Comparison of ENCODE assay signal across 35 cellular contexts in genomic region chr2:21346984-21347383, GRCh38.
DNase-seq lines count a peak whose midpoint lies in the region; ATAC-seq, FAIRE-seq and TF ChIP-seq lines count a peak whose summit lies in the region.
"Had no signal": no experiment of that assay in that cellular context is flagged by ENCODE, and none has a peak within 500 bp of the region (broad histone marks: within the 10 kb centered on the region; RNA-seq: fewer than 3 reads in every experiment).

No MANE protein-coding gene starts in this region.

- no peak overlapping the region for H3K18ac ChIP-seq in IMR-90 (ENCODE audit: low read depth, low read length)

- no peak overlapping the region for H2BK15ac ChIP-seq in IMR-90 (ENCODE audit: low read depth, low read length)

- CTCF ChIA-PET in HepG2 (lab: Yijun Ruan, JAX; ENCODE audit: low intra/inter-chr PET ratio, low total read pairs): no interaction called here
- CTCF ChIA-PET in IMR-90 (lab: Yijun Ruan, JAX): no interaction called here
- CTCF ChIA-PET in K562 (lab: Yijun Ruan, JAX; ENCODE audit: low intra/inter-chr PET ratio): no interaction called here

- H3K27me3 ChIP-seq in HepG2 (ENCODE audit: control insufficient read depth in 1 of 2, insufficient read depth in 2 of 2, low read length in 2 of 2) (peaks cover 0 to 6% of the 10 kb centered on the region in 2 experiments; a peak in 1 of 5 replicates), right lobe of liver (no peaks in the 10 kb centered on the region), IMR-90 (ENCODE audit: control insufficient read depth, insufficient read depth, low read length) (no peaks in the 10 kb centered on the region), K562 (ENCODE audit: control insufficient read depth in 2 of 2, insufficient read depth in 2 of 2, low read length in 2 of 2) (no peaks in the 10 kb centered on the region)
- H3K27me3 ChIP-seq: BE2C; BLaER1; BLaER1 treated with 17β-estradiol and CSF1 and Interleukin-3, amounts not matched to agents 10 nM and 100 nM had no signal

- H3K4me3 Mint-ChIP-seq in activated T-helper 1 cell treated with anti-CD3 and anti-CD28 coated beads, Interleukin-12 subunit alpha, Interleukin-12 subunit beta, Interleukin-2, Interleukin-4 antibody, amounts not matched to agents 30 ng/mL and 10 ng/mL and 1 ng/mL, durations not matched to agents 14 hours and 24 hours and 36 hours: no peak overlapping the region
- H3K4me3 Mint-ChIP-seq: B cell; CD14-positive monocyte; CD4-positive, alpha-beta memory T cell; CD4-positive, alpha-beta T cell; CD4-positive, CD25-positive, alpha-beta regulatory T cell; CD8-positive, alpha-beta memory T cell; CD8-positive, alpha-beta T cell had no signal

- TF ChIP-seq CTCF in HepG2 (CRISPR knock-in tag; IDR thresholded peaks at IDR 0.05): no peak
- TF ChIP-seq CTCF in right lobe of liver (IDR thresholded peaks at IDR 0.05): no peak
- TF ChIP-seq CTCF in IMR-90 (conservative IDR thresholded peaks at IDR 0.05; ENCODE audit: low read depth, low read length): no peak
- no peak for TF ChIP-seq CTCF in K562 (IDR thresholded peaks at IDR 0.05 in 2 of 3, conservative IDR thresholded peaks at IDR 0.05 in 1 of 3; ENCODE audit: insufficient read depth in 2 of 3, low read depth in 1 of 3, low read length in 3 of 3)

- H3K4me2 ChIP-seq in HepG2 (ENCODE audit: low read depth, low read length) (no peak overlapping the region), IMR-90 (ENCODE audit: low read depth, low read length) (no peak overlapping the region), K562 (ENCODE audit: insufficient read depth, low read length) (no peak overlapping the region)
- H3K4me2 ChIP-seq: A549; BLaER1; BLaER1 treated with 17β-estradiol and CSF1 and Interleukin-3, amounts not matched to agents 10 nM and 100 nM had no signal

- ATAC-seq in HepG2: no peak
- no peak for ATAC-seq in right lobe of liver
- no peak for ATAC-seq in IMR-90 (ENCODE audit: low read depth)
- ATAC-seq in K562: no peak
- ATAC-seq: A549; CD8-positive, alpha-beta T cell had no signal

- H3K27me3 Mint-ChIP-seq in activated T-helper 1 cell treated with anti-CD3 and anti-CD28 coated beads, Interleukin-12 subunit alpha, Interleukin-12 subunit beta, Interleukin-2, Interleukin-4 antibody, amounts not matched to agents 30 ng/mL and 10 ng/mL and 1 ng/mL, durations not matched to agents 14 hours and 24 hours and 36 hours (ENCODE audit: insufficient read depth): no peaks in the 10 kb centered on the region
- H3K27me3 Mint-ChIP-seq: B cell; CD4-positive, alpha-beta memory T cell; CD4-positive, alpha-beta T cell; CD4-positive, CD25-positive, alpha-beta regulatory T cell; CD8-positive, alpha-beta memory T cell had no signal

- no peak overlapping the region for H4K91ac ChIP-seq in IMR-90 (ENCODE audit: insufficient read depth, low read depth, low read length)

- no peaks in the 10 kb centered on the region for H4K20me1 ChIP-seq in HepG2 (ENCODE audit: insufficient read depth, low read length)
- no peaks in the 10 kb centered on the region for H4K20me1 ChIP-seq in IMR-90 (ENCODE audit: insufficient read depth, low read length)
- H4K20me1 ChIP-seq in K562 (replicated peaks; ENCODE audit: control insufficient read depth, insufficient read depth, low read length): no peaks in the 10 kb centered on the region
- H4K20me1 ChIP-seq: BLaER1; BLaER1 treated with 17β-estradiol and CSF1 and Interleukin-3, amounts not matched to agents 10 nM and 100 nM had no signal

- no peak overlapping the region for H2AK5ac ChIP-seq in IMR-90 (ENCODE audit: low read depth, low read length)

- dilution Hi-C loops in IMR-90 (cut with HindIII; ENCODE audit: low sequenced_read_pairs, unreplicated experiment): no loop called here

- POLR2A ChIA-PET in HepG2 (lab: Yijun Ruan, JAX) (no interaction called here), IMR-90 (lab: Charles Lee; ENCODE audit: unreplicated experiment) (no interaction called here), K562 (lab: Yijun Ruan, JAX) (no interaction called here)

- no peak overlapping the region for H3K4ac ChIP-seq in IMR-90 (ENCODE audit: low read depth, low read length)

- no peak overlapping the region for H2BK20ac ChIP-seq in IMR-90 (ENCODE audit: low read depth, low read length)

- H3K4me3 ChIP-seq in HepG2 (replicated peaks in 1 of 3; ENCODE audit: insufficient read depth in 1 of 3, low read depth in 2 of 3, low read length in 3 of 3) (no peak overlapping the region), right lobe of liver (no peak overlapping the region), IMR-90 (ENCODE audit: insufficient read depth, low read depth, low read length) (no peak overlapping the region), K562 (no peak overlapping the region)
- H3K4me3 ChIP-seq: A549; BLaER1; BLaER1 treated with 17β-estradiol and CSF1 and Interleukin-3, amounts not matched to agents 10 nM and 100 nM had no signal

- no peak overlapping the region for H3K27ac ChIP-seq in HepG2 (ENCODE audit: extremely low read length, insufficient read depth, low read length)
- no peak overlapping the region for H3K27ac ChIP-seq in right lobe of liver
- no peak overlapping the region for H3K27ac ChIP-seq in IMR-90 (ENCODE audit: insufficient read depth, low read length)
- H3K27ac ChIP-seq in K562 (ENCODE audit: extremely low read depth, low read depth, low read length): no peak overlapping the region
- H3K27ac ChIP-seq: 22Rv1; A549; BLaER1; BLaER1 treated with 17β-estradiol and CSF1 and Interleukin-3, amounts not matched to agents 10 nM and 100 nM; C4-2B had no signal

- TF ChIP-seq RAD21 in HepG2 (CRISPR knock-in tag; IDR thresholded peaks at IDR 0.05): no peak
- no peak for TF ChIP-seq RAD21 in IMR-90 (IDR thresholded peaks at IDR 0.05; ENCODE audit: low read length)
- no peak for TF ChIP-seq RAD21 in K562 (CRISPR knock-in tag; conservative IDR thresholded peaks at IDR 0.05 in 1 of 2, IDR thresholded peaks at IDR 0.05 in 1 of 2)

- H3K9me3 ChIP-seq in HepG2 (ENCODE audit: low read length): no peaks in the 10 kb centered on the region
- no peaks in the 10 kb centered on the region for H3K9me3 ChIP-seq in right lobe of liver
- no peaks in the 10 kb centered on the region for H3K9me3 ChIP-seq in IMR-90 (ENCODE audit: control insufficient read depth, insufficient read depth, low read length)
- no peaks in the 10 kb centered on the region for H3K9me3 ChIP-seq in K562 (replicated peaks; ENCODE audit: control insufficient read depth, insufficient read depth, low read depth, low read length)
- H3K9me3 ChIP-seq: A549, BE2C, BLaER1, Caco-2 had no signal

- 11% methylated on average over 2 of the region's 2 CpGs for WGBS in HepG2 (ENCODE audit: low lambda C conversion rate)
- 69% methylated on average over 2 of the region's 2 CpGs for WGBS in right lobe of liver (ENCODE audit: insufficient coverage, low coverage, low lambda C conversion rate, missing lambda C conversion rate)
- WGBS in IMR-90 (ENCODE audit: extremely low coverage in 2 of 2, insufficient read length in 1 of 2), 2 experiments: no CpG with 5 or more reads among the region's 2 CpGs
- WGBS in K562 (ENCODE audit: insufficient coverage, low coverage, missing lambda C conversion rate): 0% methylated on average over 2 of the region's 2 CpGs

- H3K23ac ChIP-seq in IMR-90 (ENCODE audit: low read depth, low read length): no peak overlapping the region

- H3K79me2 ChIP-seq in HepG2 (ENCODE audit: insufficient read depth, low read length) (no peaks in the 10 kb centered on the region), K562 (ENCODE audit: control insufficient read depth, insufficient read depth, low read length) (no peaks in the 10 kb centered on the region)

- no peak for TF ChIP-seq POLR2A in HepG2 (IDR thresholded peaks at IDR 0.05; ENCODE audit: insufficient read depth in 1 of 2, low read depth in 2 of 2, low read length in 2 of 2)
- TF ChIP-seq POLR2A in right lobe of liver (IDR thresholded peaks at IDR 0.05): no peak
- no peak for TF ChIP-seq POLR2A in IMR-90 (IDR thresholded peaks at IDR 0.05; ENCODE audit: low read depth, low read length)
- TF ChIP-seq POLR2A in K562 (conservative IDR thresholded peaks at IDR 0.05): no peak

- H3K36me3 Mint-ChIP-seq in activated T-helper 1 cell treated with anti-CD3 and anti-CD28 coated beads, Interleukin-12 subunit alpha, Interleukin-12 subunit beta, Interleukin-2, Interleukin-4 antibody, amounts not matched to agents 30 ng/mL and 10 ng/mL and 1 ng/mL, durations not matched to agents 14 hours and 24 hours and 36 hours (ENCODE audit: low read depth): no peaks in the 10 kb centered on the region
- H3K36me3 Mint-ChIP-seq: CD14-positive monocyte; CD4-positive, alpha-beta memory T cell; CD4-positive, CD25-positive, alpha-beta regulatory T cell; CD8-positive, alpha-beta memory T cell; CD8-positive, alpha-beta T cell had no signal

- no peak overlapping the region for H2AFZ ChIP-seq in HepG2 (ENCODE audit: low read length)
- no peak overlapping the region for H2AFZ ChIP-seq in IMR-90 (replicated peaks; ENCODE audit: low read length, poor library complexity)
- no peak overlapping the region for H2AFZ ChIP-seq in K562 (ENCODE audit: low read depth, low read length)

- FAIRE-seq in HepG2 (lab: Jason Lieb, UNC) (no peak), K562 (lab: Jason Lieb, UNC) (no peak)
- FAIRE-seq: A204.1, A549, D721Med had no signal

- H3K79me1 ChIP-seq in IMR-90 (ENCODE audit: low read depth in 1 of 2, low read length in 2 of 2): no peaks in the 10 kb centered on the region

- TF ChIP-seq EP300 in HepG2 (IDR thresholded peaks at IDR 0.05; ENCODE audit: low read depth in 2 of 2, low read length in 2 of 2) (no peak), HepG2 (CRISPR knock-in tag; IDR thresholded peaks at IDR 0.05; ENCODE audit: borderline replicate concordance) (no peak), K562 (IDR thresholded peaks at IDR 0.05; ENCODE audit: low read length) (no peak)

- intact Hi-C loops in HepG2 (cut with micrococcal nuclease; ENCODE audit: unreplicated experiment): no loop called here
- intact Hi-C loops in right lobe of liver (cut with DNase I): no loop called here
- intact Hi-C loops in IMR-90 (cut with micrococcal nuclease): no loop called here
- intact Hi-C loops in K562 (cut with micrococcal nuclease): no loop called here
- intact Hi-C loops in activated T-helper 1 cell treated with anti-CD3 and anti-CD28 coated beads, Interleukin-12 subunit alpha, Interleukin-12 subunit beta, Interleukin-2, Interleukin-4 antibody, amounts not matched to agents 30 ng/mL and 10 ng/mL and 1 ng/mL, durations not matched to agents 14 hours and 24 hours and 36 hours (cut with micrococcal nuclease): no loop called here

- no peak overlapping the region for H4K5ac ChIP-seq in IMR-90 (ENCODE audit: low read depth, low read length)

- H3K4me1 Mint-ChIP-seq in activated T-helper 1 cell treated with anti-CD3 and anti-CD28 coated beads, Interleukin-12 subunit alpha, Interleukin-12 subunit beta, Interleukin-2, Interleukin-4 antibody, amounts not matched to agents 30 ng/mL and 10 ng/mL and 1 ng/mL, durations not matched to agents 14 hours and 24 hours and 36 hours (ENCODE audit: low read depth): no peaks in the 10 kb centered on the region
- H3K4me1 Mint-ChIP-seq: B cell; CD14-positive monocyte; CD4-positive, alpha-beta memory T cell; CD4-positive, CD25-positive, alpha-beta regulatory T cell; CD8-positive, alpha-beta memory T cell had no signal

- no peak overlapping the region for H3K14ac ChIP-seq in IMR-90 (replicated peaks; ENCODE audit: low read depth, low read length)

- H3K36me3 ChIP-seq in HepG2 (replicated peaks in 1 of 2; ENCODE audit: control insufficient read depth in 1 of 2, insufficient read depth in 2 of 2, low read length in 2 of 2) (no peaks in the 10 kb centered on the region), right lobe of liver (no peaks in the 10 kb centered on the region), IMR-90 (ENCODE audit: control insufficient read depth, insufficient read depth, low read length) (no peaks in the 10 kb centered on the region), K562 (ENCODE audit: control insufficient read depth, insufficient read depth, low read length) (no peaks in the 10 kb centered on the region)
- H3K36me3 ChIP-seq: BE2C; BLaER1; BLaER1 treated with 17β-estradiol and CSF1 and Interleukin-3, amounts not matched to agents 10 nM and 100 nM had no signal

- no peaks in the 10 kb centered on the region for H3K9me3 Mint-ChIP-seq in activated T-helper 1 cell treated with anti-CD3 and anti-CD28 coated beads, Interleukin-12 subunit alpha, Interleukin-12 subunit beta, Interleukin-2, Interleukin-4 antibody, amounts not matched to agents 30 ng/mL and 10 ng/mL and 1 ng/mL, durations not matched to agents 14 hours and 24 hours and 36 hours

- H2AK9ac ChIP-seq in IMR-90 (replicated peaks; ENCODE audit: low read depth, low read length, poor library complexity): no peak overlapping the region

- H3K4me1 ChIP-seq in HepG2 (ENCODE audit: insufficient read depth, low read length) (0 out of 2 replicates have a peak, but pooled peaks cover 7% of the 10 kb centered on the region), right lobe of liver (no peaks in the 10 kb centered on the region), IMR-90 (ENCODE audit: control insufficient read depth, insufficient read depth, low read length) (no peaks in the 10 kb centered on the region), K562 (replicated peaks in 1 of 2; ENCODE audit: control insufficient read depth in 2 of 2, insufficient read depth in 2 of 2, low read length in 2 of 2) (no peaks in the 10 kb centered on the region)
- H3K4me1 ChIP-seq: A549; BE2C; BLaER1; BLaER1 treated with 17β-estradiol and CSF1 and Interleukin-3, amounts not matched to agents 10 nM and 100 nM; Caco-2 had no signal

- no peak overlapping the region for H3K9ac ChIP-seq in HepG2 (ENCODE audit: insufficient read depth, low read depth, low read length)
- no peak overlapping the region for H3K9ac ChIP-seq in IMR-90 (ENCODE audit: low read depth, low read length)
- no peak overlapping the region for H3K9ac ChIP-seq in K562 (ENCODE audit: insufficient read depth in 1 of 2, low read depth in 2 of 2, low read length in 2 of 2)
- H3K9ac ChIP-seq: BLaER1; BLaER1 treated with 17β-estradiol and CSF1 and Interleukin-3, amounts not matched to agents 10 nM and 100 nM had no signal

- H2BK5ac ChIP-seq in IMR-90 (ENCODE audit: low read depth, low read length, poor library complexity, severe bottlenecking): no peak overlapping the region

- H2BK120ac ChIP-seq in IMR-90 (ENCODE audit: low read depth, low read length): no peak overlapping the region

- H3K9me1 ChIP-seq in IMR-90 (ENCODE audit: insufficient read depth, low read length) (no peaks in the 10 kb centered on the region), K562 (ENCODE audit: control insufficient read depth, insufficient read depth, low read length) (no peaks in the 10 kb centered on the region)

- H4K8ac ChIP-seq in IMR-90 (ENCODE audit: low read depth in 2 of 2, low read length in 2 of 2): no peak overlapping the region

- DNase-seq in HepG2 (ENCODE audit: low spot score): no peak
- DNase-seq in right lobe of liver: no peak
- DNase-seq in IMR-90: no peak
- no peak for DNase-seq in K562 (ENCODE audit: extremely low read depth in 1 of 4, low spot score in 3 of 4)
- DNase-seq in activated T-helper 1 cell treated with anti-CD3 and anti-CD28 coated beads, Interleukin-12 subunit alpha, Interleukin-12 subunit beta, Interleukin-2, Interleukin-4 antibody, amounts not matched to agents 30 ng/mL and 10 ng/mL and 1 ng/mL, durations not matched to agents 14 hours and 24 hours and 36 hours (ENCODE audit: low spot score): no peak
- no peak for DNase-seq in SHP77 treated with DMSO at 0.1 percent for 48 hours (lab: John Stamatoyannopoulos, UW)
- DNase-seq: 8988T; ACHN; AML-193; BE2C; C1 segment of cervical spinal cord; Caco-2; Calu3; CD4-positive, alpha-beta memory T cell; CD4-positive, alpha-beta T cell; CD4-positive, CD25-positive, alpha-beta regulatory T cell; CD8-positive, alpha-beta memory T cell; CD8-positive, alpha-beta T cell; COR-L47; DMS 273 treated with DMSO at 0.1 percent for 48 hours; DMS153; DMS53; DMS79; DMS79 treated with DMSO at 0.1 percent for 48 hours; DND-41; EL had no signal

- no TSS peak for BruUV-seq in HepG2 (replicated peaks; lab: Mats Ljungman, UMichigan)
- no TSS peak for BruUV-seq in IMR-90 (replicated peaks; lab: Mats Ljungman, UMichigan)
- BruUV-seq in K562 (replicated peaks; lab: Mats Ljungman, UMichigan): no TSS peak

- H3K27ac Mint-ChIP-seq in activated T-helper 1 cell treated with anti-CD3 and anti-CD28 coated beads, Interleukin-12 subunit alpha, Interleukin-12 subunit beta, Interleukin-2, Interleukin-4 antibody, amounts not matched to agents 30 ng/mL and 10 ng/mL and 1 ng/mL, durations not matched to agents 14 hours and 24 hours and 36 hours: no peak overlapping the region
- H3K27ac Mint-ChIP-seq: B cell; CD14-positive monocyte; CD4-positive, alpha-beta memory T cell; CD4-positive, alpha-beta T cell; CD4-positive, CD25-positive, alpha-beta regulatory T cell; CD8-positive, alpha-beta memory T cell; CD8-positive, alpha-beta T cell had no signal

- H3K56ac ChIP-seq in IMR-90 (ENCODE audit: extremely low read depth, insufficient read depth, low read length): no peak overlapping the region

- in situ Hi-C loops in HepG2 (cut with HindIII; ENCODE audit: extremely low pct_ligation_motif_present, low pct_unique_long_range_greater_than_20kb): no loop called here
- in situ Hi-C loops in IMR-90 (cut with MboI; ENCODE audit: low sequenced_read_pairs): no loop called here
- in situ Hi-C loops in K562 (cut with MboI): no loop called here

Comparison
In these comparisons a context has a peak if more than half of its experiments do, and no peak if none do; other contexts are left out.
1. Of the 241 proteins assayed by ChIP-seq in both HepG2 and K562: peak only in HepG2: CEBPB; only in K562: CEBPG; in both: none; in neither: 236; mixed calls (peak in some experiments, not most) for 3.